ENCODE assay signal across 7 cellular contexts in genomic region chr1:52139817-52140540, GRCh38. TPM values are rescaled to one million over a fixed set of nuclear protein-coding genes. Genes with fewer than 3 reads are reported as not detected.
DNase-seq lines count a peak whose midpoint lies in the region; ATAC-seq, FAIRE-seq and TF ChIP-seq lines count a peak whose summit lies in the region.

No MANE protein-coding gene starts in this region.

- peaks cover 31% of the 10 kb centered on the region for H3K4me1 Mint-ChIP-seq in stimulated activated effector memory CD8-positive, alpha-beta T cell treated with anti-CD3 and anti-CD28 coated beads, Interleukin-12 subunit alpha, Interleukin-12 subunit beta, amount 100 ng/mL, for 72 hours
- H3K4me1 Mint-ChIP-seq in H9, result peaks cover 12 to 14% of the 10 kb centered on the region in 2 experiments

- H3K4me1 ChIP-seq in endothelial cell of umbilical vein (ENCODE audit: control insufficient read depth, extremely low read depth, insufficient read depth, low read length) (peaks cover 33% of the 10 kb centered on the region), H9 (ENCODE audit: insufficient read depth, low read length) (no peaks in the 10 kb centered on the region)

- no peaks in the 10 kb centered on the region for H3K36me3 ChIP-seq in endothelial cell of umbilical vein (ENCODE audit: control insufficient read depth in 2 of 2, extremely low read depth in 1 of 2, insufficient read depth in 2 of 2, low read length in 2 of 2)

- peaks cover 15% of the 10 kb centered on the region for H3K36me3 Mint-ChIP-seq in stimulated activated effector memory CD8-positive, alpha-beta T cell treated with anti-CD3 and anti-CD28 coated beads, Interleukin-12 subunit alpha, Interleukin-12 subunit beta, amount 100 ng/mL, for 72 hours
- no peaks in the 10 kb centered on the region; a peak in 1 of 7 replicates for H3K36me3 Mint-ChIP-seq in H9 (ENCODE audit: insufficient read depth in 1 of 3, low read depth in 3 of 3)

- H3K4me2 ChIP-seq in endothelial cell of umbilical vein (ENCODE audit: insufficient read depth, low read length), result peak overlapping the region; percentile 95
- no peak overlapping the region for H3K4me2 ChIP-seq in H9 (ENCODE audit: insufficient read depth, insufficient read length, low read length)

- intact Hi-C loops in endothelial cell of umbilical vein (cut with micrococcal nuclease), result loop anchor here (5.0 kb wide), 1 partner anchor 547 kb away; no protein-coding TSS in a partner anchor

- peak overlapping the region; percentile 68 for H2AFZ ChIP-seq in endothelial cell of umbilical vein (ENCODE audit: low read depth, low read length)
- no peak overlapping the region for H2AFZ ChIP-seq in H9 (ENCODE audit: low read length)

- POLR2A ChIA-PET in endothelial cell of umbilical vein (lab: Charles Lee), result interaction anchor here (0.6 kb wide), 1 partner anchor 186 kb away, joined by 4 read pairs; no protein-coding TSS in a partner anchor

- TF ChIP-seq POLR2A in endothelial cell of umbilical vein (IDR thresholded peaks at IDR 0.05; ENCODE audit: low read depth, low read length), result peak; percentile 54

- H3K4ac ChIP-seq in H9 (ENCODE audit: low read depth, low read length), result no peak overlapping the region

- no peaks in the 10 kb centered on the region for H3K79me1 ChIP-seq in H9 (ENCODE audit: insufficient read depth, low read depth, low read length, poor library complexity, severe bottlenecking)

- H3K9me3 ChIP-seq in endothelial cell of umbilical vein (replicated peaks; ENCODE audit: control insufficient read depth, insufficient read depth, low read length) (no peaks in the 10 kb centered on the region), H9 (ENCODE audit: control insufficient read depth, low read depth, low read length) (no peaks in the 10 kb centered on the region)

- H4K5ac ChIP-seq in H9 (ENCODE audit: insufficient read length, low read depth, low read length), result no peak overlapping the region

- no peak overlapping the region for H2BK5ac ChIP-seq in H9 (ENCODE audit: insufficient read length, low read length)

- no peak overlapping the region for H2BK12ac ChIP-seq in H9 (ENCODE audit: insufficient read length, low read depth, low read length)

- H3K9ac ChIP-seq in endothelial cell of umbilical vein (replicated peaks; ENCODE audit: extremely low read depth, insufficient read depth, low read length) (peak overlapping the region; percentile 59), H9 (ENCODE audit: extremely low read depth, insufficient read length, low read length) (no peak overlapping the region)

- no TSS peak for BruUV-seq in endothelial cell of umbilical vein (replicated peaks; lab: Mats Ljungman, UMichigan)

- H3T11ph ChIP-seq in H9 (ENCODE audit: low read length), result no peak overlapping the region

- H3K9me3 Mint-ChIP-seq in stimulated activated effector memory CD8-positive, alpha-beta T cell treated with anti-CD3 and anti-CD28 coated beads, Interleukin-12 subunit alpha, Interleukin-12 subunit beta, amount 100 ng/mL, for 72 hours, result no peaks in the 10 kb centered on the region
- no peaks in the 10 kb centered on the region for H3K9me3 Mint-ChIP-seq in H9

- H4K91ac ChIP-seq in H9 (ENCODE audit: insufficient read length, low read depth, low read length), result no peak overlapping the region

- DNase-seq in SIG-M5 treated with dmso at 0.1 percent for 504 hours (lab: John Stamatoyannopoulos, UW; ENCODE audit: unreplicated experiment) (peak; percentile 84), endothelial cell of umbilical vein (ENCODE audit: low read depth, low spot score) (peak; percentile 93), H9 (no peak)
- DNase-seq in stimulated activated effector memory CD8-positive, alpha-beta T cell treated with anti-CD3 and anti-CD28 coated beads, Interleukin-12 subunit alpha, Interleukin-12 subunit beta, amount 100 ng/mL, for 72 hours (ENCODE audit: low spot score in 2 of 2), result peak; percentile 26 to 61

- H3K27me3 Mint-ChIP-seq in H9 (ENCODE audit: low read depth), result peaks cover 11% of the 10 kb centered on the region; the same call in 1 of the 2 replicates

- H3K56ac ChIP-seq in H9 (ENCODE audit: insufficient read length, low read depth, low read length), result no peak overlapping the region

- no peak for TF ChIP-seq CTCF in endothelial cell of umbilical vein (IDR thresholded peaks at IDR 0.05; ENCODE audit: extremely low read depth in 1 of 2, insufficient read depth in 1 of 2, low read depth in 1 of 2, low read length in 2 of 2)
- no peak for TF ChIP-seq CTCF in H9 (conservative IDR thresholded peaks at IDR 0.05)

- H2BK15ac ChIP-seq in H9 (ENCODE audit: low read depth, low read length), result no peak overlapping the region

- H3K18ac ChIP-seq in H9 (ENCODE audit: insufficient read length, low read depth, low read length), result no peak overlapping the region

- whole genome bisulfite sequencing in H9 (ENCODE audit: extremely low coverage, insufficient read length, low lambda C conversion rate), result no CpG with 5 or more reads among the region's 5 CpGs

- H3K23ac ChIP-seq in H9 (ENCODE audit: insufficient read length, low read depth, low read length), result no peak overlapping the region

- H3K79me2 ChIP-seq in endothelial cell of umbilical vein (ENCODE audit: control insufficient read depth, insufficient read depth, low read length) (peaks cover 23% of the 10 kb centered on the region), H9 (ENCODE audit: insufficient read depth, low read length) (peaks cover 3% of the 10 kb centered on the region; the same call in 1 of the 2 replicates)

- peak overlapping the region; percentile 65 for H3K4me3 Mint-ChIP-seq in stimulated activated effector memory CD8-positive, alpha-beta T cell treated with anti-CD3 and anti-CD28 coated beads, Interleukin-12 subunit alpha, Interleukin-12 subunit beta, amount 100 ng/mL, for 72 hours
- no peak overlapping the region for H3K4me3 Mint-ChIP-seq in H9

- H3K4me3 ChIP-seq in endothelial cell of umbilical vein (replicated peaks in 1 of 3; ENCODE audit: insufficient read depth in 1 of 3, low read depth in 1 of 3, low read length in 3 of 3), result peak overlapping the region in 2 of 3 experiments; percentile 11 to 14

- FAIRE-seq in endothelial cell of umbilical vein (lab: Jason Lieb, UNC), result peak; percentile 99

- H2BK20ac ChIP-seq in H9 (ENCODE audit: low read depth, low read length, poor library complexity, severe bottlenecking), result no peak overlapping the region

- no peak overlapping the region for H2AK5ac ChIP-seq in H9 (ENCODE audit: insufficient read length, low read length)

- peaks cover 6% of the 10 kb centered on the region for H3K23me2 ChIP-seq in H9 (ENCODE audit: insufficient read length, low read depth, low read length, poor library complexity, severe bottlenecking)

- H3K27ac ChIP-seq in endothelial cell of umbilical vein (ENCODE audit: insufficient read depth, low read depth, low read length) (peak overlapping the region; percentile 79), H9 (ENCODE audit: insufficient read length, low read depth, low read length) (no peak overlapping the region)

- dilution Hi-C loops in endothelial cell of umbilical vein (cut with MboI; ENCODE audit: extremely low pct_ligation_motif_present, low sequenced_read_pairs), result no loop called here

- H2BK120ac ChIP-seq in H9 (ENCODE audit: low read depth, low read length, poor library complexity, severe bottlenecking), result no peak overlapping the region

- H4K20me1 ChIP-seq in endothelial cell of umbilical vein (replicated peaks; ENCODE audit: control insufficient read depth, extremely low read depth, insufficient read depth, low read length), result no peaks in the 10 kb centered on the region
- no peaks in the 10 kb centered on the region for H4K20me1 ChIP-seq in H9 (ENCODE audit: control insufficient read depth, insufficient read depth, insufficient read length)

- CTCF ChIA-PET in endothelial cell of umbilical vein (lab: Charles Lee), result interaction anchor here (0.7 to 2.1 kb wide), 12 partner anchors 10 to 264 kb away, joined by 3 to 18 read pairs (median 3); partner anchors contain the start of genes ORC1 and PRPF38A

- no peaks in the 10 kb centered on the region for H3K9me1 ChIP-seq in endothelial cell of umbilical vein (replicated peaks; ENCODE audit: control insufficient read depth, extremely low read depth, insufficient read depth, low read length)

- H3K27me3 ChIP-seq in endothelial cell of umbilical vein (ENCODE audit: control insufficient read depth in 2 of 2, insufficient read depth in 2 of 2, low read length in 2 of 2) (no peaks in the 10 kb centered on the region), H9 (ENCODE audit: insufficient read depth, low read length) (no peaks in the 10 kb centered on the region; the same call in 1 of the 2 replicates)

- ATAC-seq in GM18498 (IDR thresholded peaks at IDR 0.05; ENCODE audit: unreplicated experiment) (peak; percentile 48), HG02678 (IDR thresholded peaks at IDR 0.05; ENCODE audit: unreplicated experiment) (peak; percentile 38), GM21367 (IDR thresholded peaks at IDR 0.05; ENCODE audit: unreplicated experiment) (no peak)
- ATAC-seq in stimulated activated effector memory CD8-positive, alpha-beta T cell treated with anti-CD3 and anti-CD28 coated beads, Interleukin-12 subunit alpha, Interleukin-12 subunit beta, amount 100 ng/mL, for 72 hours, result peak; percentile 88

- H3K27ac Mint-ChIP-seq in stimulated activated effector memory CD8-positive, alpha-beta T cell treated with anti-CD3 and anti-CD28 coated beads, Interleukin-12 subunit alpha, Interleukin-12 subunit beta, amount 100 ng/mL, for 72 hours, result peak overlapping the region; percentile 70
- H3K27ac Mint-ChIP-seq in H9, result no peak overlapping the region

- H4K8ac ChIP-seq in H9 (replicated peaks; ENCODE audit: insufficient read length, low read depth, low read length), result no peak overlapping the region

- no peak overlapping the region for H3K14ac ChIP-seq in H9 (ENCODE audit: insufficient read depth, low read length)

TF ChIP-seq in endothelial cell of umbilical vein, 7 proteins besides CTCF, POLR2A, EP300 and RAD21 (continues in another document):
- peak; percentile 43 for TF ChIP-seq GATA2 (IDR thresholded peaks at IDR 0.05; ENCODE audit: insufficient read depth, insufficient read length, low read depth, low read length)
- peak; percentile 90 for TF ChIP-seq JUN (IDR thresholded peaks at IDR 0.05; ENCODE audit: borderline replicate concordance, insufficient read depth, insufficient read length, low read depth)
- no peak for TF ChIP-seq MYC (IDR thresholded peaks at IDR 0.05; ENCODE audit: low read depth, low read length)
- peak; percentile 67 for TF ChIP-seq POLR2AphosphoS5 (IDR thresholded peaks at IDR 0.05; ENCODE audit: insufficient read depth, low read depth, low read length)
- TF ChIP-seq FOS (IDR thresholded peaks at IDR 0.05; ENCODE audit: borderline replicate concordance, insufficient read depth, low read length), result peak; percentile 82

RNA-seq across cellular contexts. Expression of gene ZFYVE9, which starts 1.9 kb away (rescaled TPM):
- total RNA-seq in endothelial cell of umbilical vein (14.8 and 16.8 TPM in 2 replicates), H9 (2021) (26.0 and 28.4 TPM in 2 replicates)
- polyA plus RNA-seq in endothelial cell of umbilical vein, result 3.6 and 4.1 TPM in 2 replicates
- polyA plus RNA-seq in endothelial cell of umbilical vein (2011; cell fraction: cytosol; rRNA removed), result 6.6 and 7.5 TPM in 2 replicates
- polyA plus RNA-seq in endothelial cell of umbilical vein (2011; cell fraction: nucleus; rRNA removed), result 8.6 and 9.4 TPM in 2 replicates
- polyA plus RNA-seq in endothelial cell of umbilical vein (2012), result 9.9 and 14.6 TPM in 2 replicates
- 21.0 and 22.6 TPM in 2 replicates for polyA minus RNA-seq in endothelial cell of umbilical vein
- polyA minus RNA-seq in endothelial cell of umbilical vein (2011; cell fraction: cytosol; rRNA and poly(A)+ RNA removed), result 9.9 TPM
- polyA minus RNA-seq in endothelial cell of umbilical vein (2011; cell fraction: nucleus; rRNA and poly(A)+ RNA removed), result 24.2 and 37.5 TPM in 2 replicates
